In the genomic region with DNA sequence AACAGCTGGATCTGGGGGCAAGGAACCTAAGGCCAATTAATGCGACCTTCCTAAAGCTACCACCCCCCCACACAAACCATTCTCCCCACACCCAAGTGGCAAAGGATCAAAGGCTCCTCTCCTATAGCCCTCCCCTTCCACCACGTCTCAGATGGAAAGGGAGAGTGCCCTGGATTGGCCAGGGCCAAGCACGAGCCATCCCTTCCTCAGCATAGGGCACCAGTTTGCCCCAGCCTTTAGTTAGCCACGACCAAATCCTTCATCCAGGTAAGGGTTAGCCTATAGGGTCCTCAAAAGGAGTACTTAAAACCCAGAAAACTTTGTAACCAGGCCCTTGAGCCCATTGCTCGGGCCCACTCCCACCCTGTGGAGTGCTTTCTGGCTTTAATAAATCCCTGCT, we compare ENCODE assay signal across 19 cellular contexts.
"Had no signal": no experiment of that assay in that cellular context is flagged by ENCODE, and none has a peak within 500 bp of the region (broad histone marks: within the 10 kb centered on the region; RNA-seq: fewer than 3 reads in every experiment).

No MANE protein-coding gene starts in this region.

- H3K27ac ChIP-seq: epithelial cell of prostate, lower lobe of right lung, ovary, psoas muscle, suprapubic skin, upper lobe of left lung had no signal

- H3K27me3 ChIP-seq: ovary, upper lobe of left lung had no signal

- H3K27ac Mint-ChIP-seq: activated naive CD8-positive, alpha-beta T cell; activated T-helper 1 cell treated with anti-CD3 and anti-CD28 coated beads, Interleukin-12 subunit alpha, Interleukin-12 subunit beta, Interleukin-2, Interleukin-4 antibody, amounts not matched to agents 30 ng/mL and 10 ng/mL and 1 ng/mL, durations not matched to agents 14 hours and 24 hours and 36 hours; stimulated activated naive CD8-positive, alpha-beta T cell treated with anti-CD3 and anti-CD28 coated beads, Interleukin-15, Interleukin-2, amounts not matched to agents 100 ng/mL and 50 ng/mL, for 24 hours had no signal

- ATAC-seq: psoas muscle, right cardiac atrium had no signal

- DNase-seq: activated CD4-positive, alpha-beta T cell treated with anti-CD3 and anti-CD28 coated beads for 4 hours; effector memory CD4-positive, alpha-beta T cell; foreskin fibroblast; hypothalamus; lower lobe of right lung; ovary; right cardiac atrium; stimulated activated CD4-positive, alpha-beta T cell treated with anti-CD3 and anti-CD28 coated beads, Interleukin-15, amount 100 ng/mL, for 24 hours; stimulated activated CD4-positive, alpha-beta T cell treated with anti-CD3 and anti-CD28 coated beads, Interleukin-2, amount 100 ng/mL, for 48 hours; upper lobe of left lung had no signal

- H3K9me3 ChIP-seq: lower lobe of right lung, ovary, psoas muscle, suprapubic skin, upper lobe of left lung had no signal

- H3K36me3 ChIP-seq: lower lobe of right lung, ovary, suprapubic skin, upper lobe of left lung had no signal

- H3K9me3 Mint-ChIP-seq: activated T-helper 1 cell treated with anti-CD3 and anti-CD28 coated beads, Interleukin-12 subunit alpha, Interleukin-12 subunit beta, Interleukin-2, Interleukin-4 antibody, amounts not matched to agents 30 ng/mL and 10 ng/mL and 1 ng/mL, durations not matched to agents 14 hours and 24 hours and 36 hours; mesothelial cell of epicardium; neural crest cell; stimulated activated naive CD8-positive, alpha-beta T cell treated with anti-CD3 and anti-CD28 coated beads, Interleukin-15, Interleukin-2, amounts not matched to agents 100 ng/mL and 50 ng/mL, for 24 hours had no signal

- H3K4me3 Mint-ChIP-seq: activated naive CD8-positive, alpha-beta T cell; activated T-helper 1 cell treated with anti-CD3 and anti-CD28 coated beads, Interleukin-12 subunit alpha, Interleukin-12 subunit beta, Interleukin-2, Interleukin-4 antibody, amounts not matched to agents 30 ng/mL and 10 ng/mL and 1 ng/mL, durations not matched to agents 14 hours and 24 hours and 36 hours; mesothelial cell of epicardium; neural crest cell; stimulated activated naive CD8-positive, alpha-beta T cell treated with anti-CD3 and anti-CD28 coated beads, Interleukin-15, Interleukin-2, amounts not matched to agents 100 ng/mL and 50 ng/mL, for 24 hours had no signal

- H3K4me3 ChIP-seq: lower lobe of right lung, ovary, psoas muscle, skin epidermis, suprapubic skin, upper lobe of left lung had no signal

- H3K4me1 ChIP-seq: lower lobe of right lung, psoas muscle, suprapubic skin, upper lobe of left lung had no signal

- H3K27me3 Mint-ChIP-seq: activated naive CD8-positive, alpha-beta T cell had no signal

- H3K36me3 Mint-ChIP-seq: activated naive CD8-positive, alpha-beta T cell; mesothelial cell of epicardium had no signal
